11 cellular contexts compared by ENCODE assay signal in the genomic region with DNA sequence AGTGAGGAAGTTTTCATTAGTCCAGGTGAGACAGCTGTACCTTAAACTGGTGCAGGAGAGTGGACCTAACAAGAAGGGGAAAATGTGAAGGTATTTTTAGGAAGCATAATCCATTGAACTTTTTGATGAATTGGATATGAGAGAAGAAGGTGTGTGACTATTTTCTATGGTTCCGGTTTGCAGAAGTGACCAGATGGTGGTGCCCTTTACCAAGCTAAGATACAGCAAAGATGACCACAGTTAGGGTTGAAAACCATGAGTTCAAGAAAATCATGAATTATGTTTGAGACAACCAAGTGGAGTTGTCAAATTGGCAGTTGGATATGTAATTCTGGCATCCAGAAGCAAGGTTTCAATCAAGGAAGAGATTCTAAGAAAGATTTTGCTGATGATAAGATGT.
DNase-seq lines count a peak whose midpoint lies in the region; ATAC-seq and TF ChIP-seq lines count a peak whose summit lies in the region.
"Had no signal": no experiment of that assay in that cellular context is flagged by ENCODE, and none has a peak within 500 bp of the region (broad histone marks: within the 10 kb centered on the region; RNA-seq: fewer than 3 reads in every experiment).

No MANE protein-coding gene starts in this region.

- H3K27ac ChIP-seq in Karpas-422 (ENCODE audit: low read length) (no peak overlapping the region), right lobe of liver (no peak overlapping the region), sigmoid colon (no peak overlapping the region)
- H3K27ac ChIP-seq: SJSA1 had no signal

- H3K9me2 ChIP-seq in Karpas-422 (replicated peaks; ENCODE audit: insufficient read depth, low read length), result no peaks in the 10 kb centered on the region

- H3K4me1 ChIP-seq in Karpas-422 (ENCODE audit: low read length) (no peaks in the 10 kb centered on the region), right lobe of liver (no peaks in the 10 kb centered on the region), sigmoid colon (no peaks in the 10 kb centered on the region)
- H3K4me1 ChIP-seq: SJSA1 had no signal

- intact Hi-C loops in right lobe of liver (cut with DNase I), result no loop called here
- intact Hi-C loops in sigmoid colon (cut with DNase I), result loop anchor here (10.0 kb wide), 2 partner anchors 141 to 211 kb away; no protein-coding TSS in a partner anchor

- no peaks in the 10 kb centered on the region for H3K79me2 ChIP-seq in Karpas-422 (ENCODE audit: low read length)

- H3K9me3 ChIP-seq in Karpas-422 (ENCODE audit: low read length), result no peaks in the 10 kb centered on the region
- H3K9me3 ChIP-seq in right lobe of liver, result no peaks in the 10 kb centered on the region
- H3K9me3 ChIP-seq in sigmoid colon, result no peaks in the 10 kb centered on the region
- H3K9me3 ChIP-seq: SJSA1 had no signal

- POLR2A ChIA-PET in naive thymus-derived CD8-positive, alpha-beta T cell (lab: Charles Lee), result no interaction called here

- H3K27me3 ChIP-seq in Karpas-422 (ENCODE audit: low read length) (no peaks in the 10 kb centered on the region), right lobe of liver (no peaks in the 10 kb centered on the region), sigmoid colon (no peaks in the 10 kb centered on the region)
- H3K27me3 ChIP-seq: SJSA1 had no signal

- peak overlapping the region in 1 of 10 donors; percentile 8 for H3K4me3 Mint-ChIP-seq in naive thymus-derived CD8-positive, alpha-beta T cell
- H3K4me3 Mint-ChIP-seq: dendritic cell treated with granulocyte-macrophage colony-stimulating factor and Interleukin-4, amounts not matched to agents 40 ng/mL and 50 ng/mL, for 4 days; naive B cell had no signal

- H4K20me1 ChIP-seq in Karpas-422 (ENCODE audit: insufficient read depth, low read depth, low read length), result no peaks in the 10 kb centered on the region

- no peak overlapping the region for H3K4me2 ChIP-seq in Karpas-422 (ENCODE audit: low read depth, low read length, poor library complexity, severe bottlenecking)

- no peak overlapping the region for H3K9ac ChIP-seq in Karpas-422 (ENCODE audit: low read length)

- peak; percentile 25 to 44 (median 34) for TF ChIP-seq CTCF in right lobe of liver (IDR thresholded peaks at IDR 0.05)
- no peak for TF ChIP-seq CTCF in sigmoid colon (IDR thresholded peaks at IDR 0.05)

- WGBS in right lobe of liver (ENCODE audit: insufficient coverage, low coverage, low lambda C conversion rate, missing lambda C conversion rate), result 50% methylated on average over 1 of the region's 1 CpG
- WGBS in sigmoid colon, 2 donors, result 24 to 56% methylated on average over 1 of the region's 1 CpG

- TF ChIP-seq EP300 in sigmoid colon (IDR thresholded peaks at IDR 0.05), result no peak

- H3K36me3 ChIP-seq in Karpas-422 (ENCODE audit: insufficient read depth, low read length) (no peaks in the 10 kb centered on the region), right lobe of liver (no peaks in the 10 kb centered on the region), sigmoid colon (no peaks in the 10 kb centered on the region)
- H3K36me3 ChIP-seq: SJSA1 had no signal

- TF ChIP-seq POLR2A in right lobe of liver (IDR thresholded peaks at IDR 0.05) (no peak), sigmoid colon (IDR thresholded peaks at IDR 0.05) (no peak)

- H3K36me3 Mint-ChIP-seq in naive thymus-derived CD8-positive, alpha-beta T cell, result no peaks in the 10 kb centered on the region
- H3K36me3 Mint-ChIP-seq: naive B cell had no signal

- peak; percentile 39 for DNase-seq in DMS114 treated with DMSO at 0.1 percent for 48 hours (lab: John Stamatoyannopoulos, UW; ENCODE audit: unreplicated experiment)
- DNase-seq in Karpas-422, result peak; percentile 74
- peak; percentile 1 for DNase-seq in SW480 (ENCODE audit: low spot score)
- DNase-seq in right lobe of liver, result no peak
- DNase-seq in naive thymus-derived CD8-positive, alpha-beta T cell, result no peak
- DNase-seq in sigmoid colon, result no peak
- DNase-seq: naive B cell had no signal

- H3K9me3 Mint-ChIP-seq in naive thymus-derived CD8-positive, alpha-beta T cell, result peaks cover 0 to 9% (median 0%) of the 10 kb centered on the region in 9 donors
- H3K9me3 Mint-ChIP-seq: dendritic cell treated with granulocyte-macrophage colony-stimulating factor and Interleukin-4, amounts not matched to agents 40 ng/mL and 50 ng/mL, for 4 days had no signal

- peaks cover 0 to 11% (median 2%) of the 10 kb centered on the region in 5 donors for H3K27me3 Mint-ChIP-seq in naive thymus-derived CD8-positive, alpha-beta T cell
- H3K27me3 Mint-ChIP-seq: dendritic cell treated with granulocyte-macrophage colony-stimulating factor and Interleukin-4, amounts not matched to agents 40 ng/mL and 50 ng/mL, for 4 days had no signal

- H3K27ac Mint-ChIP-seq in naive thymus-derived CD8-positive, alpha-beta T cell, result no peak overlapping the region
- H3K27ac Mint-ChIP-seq: dendritic cell treated with granulocyte-macrophage colony-stimulating factor and Interleukin-4, amounts not matched to agents 40 ng/mL and 50 ng/mL, for 4 days had no signal

- ATAC-seq in right lobe of liver, result peak in 2 of 4 donors; percentile 23 to 61
- no peak for ATAC-seq in naive thymus-derived CD8-positive, alpha-beta T cell
- ATAC-seq in GM19452 (IDR thresholded peaks at IDR 0.05; ENCODE audit: unreplicated experiment), result no peak
- no peak for ATAC-seq in GM21423 (IDR thresholded peaks at IDR 0.05; ENCODE audit: unreplicated experiment)

- H3K4me3 ChIP-seq in Karpas-422 (ENCODE audit: low read length) (no peak overlapping the region), right lobe of liver (no peak overlapping the region), sigmoid colon (no peak overlapping the region)
- H3K4me3 ChIP-seq: SJSA1 had no signal

- H3K4me1 Mint-ChIP-seq in naive thymus-derived CD8-positive, alpha-beta T cell, result no peaks in the 10 kb centered on the region
- H3K4me1 Mint-ChIP-seq: naive B cell had no signal

- no peak overlapping the region for H2AFZ ChIP-seq in Karpas-422 (ENCODE audit: low read length)

Comparison
In these comparisons a context has a peak if more than half of its experiments do, and no peak if none do; other contexts are left out.
1. DNase-seq: peak in DMS114 treated with DMSO at 0.1 percent for 48 hours (single experiment), Karpas-422 (single experiment) and SW480 (single experiment); none in right lobe of liver (0 of 3), naive thymus-derived CD8-positive, alpha-beta T cell (0 of 10) and sigmoid colon (single experiment).
2. CTCF ChIP-seq: peak in right lobe of liver (4 of 4); none in sigmoid colon (0 of 4).